44 cellular contexts compared by ENCODE assay signal in the genomic region with DNA sequence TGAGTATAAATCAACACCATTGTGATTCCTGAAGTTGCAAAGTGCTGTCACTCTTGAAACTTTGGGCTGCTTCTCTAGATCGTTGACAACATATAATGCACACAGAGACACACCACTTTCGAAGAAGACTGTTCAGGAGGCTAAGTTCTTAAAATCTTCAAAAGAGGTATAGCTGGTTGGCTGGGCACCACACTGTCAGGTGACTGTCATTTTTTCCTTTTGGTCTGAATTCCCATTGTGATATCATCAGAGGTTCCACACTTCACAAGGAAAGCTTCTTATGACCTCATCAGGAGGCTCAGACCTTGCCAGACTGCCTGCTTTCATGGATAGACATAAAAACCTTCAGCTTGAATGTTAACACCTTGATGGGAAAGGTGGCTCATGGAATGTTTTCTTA. TPM values are rescaled to one million over a fixed set of nuclear protein-coding genes. Genes with fewer than 3 reads are reported as not detected.
"Had no signal": no experiment of that assay in that cellular context is flagged by ENCODE, and none has a peak within 500 bp of the region (broad histone marks: within the 10 kb centered on the region; RNA-seq: fewer than 3 reads in every experiment).

A gene with protein sequence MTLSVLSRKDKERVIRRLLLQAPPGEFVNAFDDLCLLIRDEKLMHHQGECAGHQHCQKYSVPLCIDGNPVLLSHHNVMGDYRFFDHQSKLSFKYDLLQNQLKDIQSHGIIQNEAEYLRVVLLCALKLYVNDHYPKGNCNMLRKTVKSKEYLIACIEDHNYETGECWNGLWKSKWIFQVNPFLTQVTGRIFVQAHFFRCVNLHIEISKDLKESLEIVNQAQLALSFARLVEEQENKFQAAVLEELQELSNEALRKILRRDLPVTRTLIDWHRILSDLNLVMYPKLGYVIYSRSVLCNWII (plus strand): TSS at position 301 of the 400 bp plus-strand sequence. CDS start 150 bp downstream, outside the sequence.
A gene with protein sequence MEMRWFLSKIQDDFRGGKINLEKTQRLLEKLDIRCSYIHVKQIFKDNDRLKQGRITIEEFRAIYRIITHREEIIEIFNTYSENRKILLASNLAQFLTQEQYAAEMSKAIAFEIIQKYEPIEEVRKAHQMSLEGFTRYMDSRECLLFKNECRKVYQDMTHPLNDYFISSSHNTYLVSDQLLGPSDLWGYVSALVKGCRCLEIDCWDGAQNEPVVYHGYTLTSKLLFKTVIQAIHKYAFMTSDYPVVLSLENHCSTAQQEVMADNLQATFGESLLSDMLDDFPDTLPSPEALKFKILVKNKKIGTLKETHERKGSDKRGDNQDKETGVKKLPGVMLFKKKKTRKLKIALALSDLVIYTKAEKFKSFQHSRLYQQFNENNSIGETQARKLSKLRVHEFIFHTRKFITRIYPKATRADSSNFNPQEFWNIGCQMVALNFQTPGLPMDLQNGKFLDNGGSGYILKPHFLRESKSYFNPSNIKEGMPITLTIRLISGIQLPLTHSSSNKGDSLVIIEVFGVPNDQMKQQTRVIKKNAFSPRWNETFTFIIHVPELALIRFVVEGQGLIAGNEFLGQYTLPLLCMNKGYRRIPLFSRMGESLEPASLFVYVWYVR (minus strand): TSS at position 194 of the 400 bp plus-strand sequence. CDS start 641 bp downstream, outside the sequence.

- H3K36me3 Mint-ChIP-seq: activated naive CD4-positive, alpha-beta T cell treated with anti-CD3 and anti-CD28 coated beads, Interleukin-2, amount 10 ng/mL, durations not matched to agents 7 days and 5 days; activated naive CD4-positive, alpha-beta T cell treated with anti-CD3 and anti-CD28 coated beads, Interleukin-2, amount 50 U/mL, for 24 hours; activated naive CD4-positive, alpha-beta T cell treated with anti-CD3 and anti-CD28 coated beads, Interleukin-2, amount 50 U/mL, for 72 hours; activated naive CD8-positive, alpha-beta T cell; activated naive CD8-positive, alpha-beta T cell treated with anti-CD3 and anti-CD28 coated beads for 36 hours; activated naive CD8-positive, alpha-beta T cell treated with anti-CD3 and anti-CD28 coated beads, Interleukin-2, amount 10 ng/mL, durations not matched to agents 7 days and 5 days; brain had no signal

- DNase-seq: activated effector memory CD4-positive, alpha-beta T cell treated with anti-CD3 and anti-CD28 coated beads, Interleukin-2, amount 50 U/mL, for 16 hours; activated effector memory CD4-positive, alpha-beta T cell treated with Interleukin-2 at 50 U/mL for 16 hours; activated gamma-delta T cell; activated gamma-delta T cell treated with Interleukin-2 at 50 U/mL for 16 hours; activated naive CD4-positive, alpha-beta T cell; activated naive CD4-positive, alpha-beta T cell treated with anti-CD3 and anti-CD28 coated beads for 36 hours; activated naive CD4-positive, alpha-beta T cell treated with anti-CD3 and anti-CD28 coated beads, Interleukin-2, amount 10 ng/mL, durations not matched to agents 7 days and 5 days; activated naive CD4-positive, alpha-beta T cell treated with anti-CD3 and anti-CD28 coated beads, Interleukin-2, amount 50 U/mL, for 16 hours; activated naive CD4-positive, alpha-beta T cell treated with Interleukin-2 at 50 U/mL for 16 hours; activated naive CD8-positive, alpha-beta T cell treated with anti-CD3 and anti-CD28 coated beads for 36 hours; activated naive CD8-positive, alpha-beta T cell treated with anti-CD3 and anti-CD28 coated beads, Interleukin-2, amount 10 ng/mL, durations not matched to agents 7 days and 5 days; activated naive CD8-positive, alpha-beta T cell treated with anti-CD3 and anti-CD28 coated beads, Interleukin-2, amount 50 U/mL, for 24 hours; activated T-cell treated with anti-CD3 and anti-CD28 coated beads, Interleukin-2, amount 50 U/mL, for 1 hour; activated T-cell treated with anti-CD3 and anti-CD28 coated beads, Interleukin-2, amount 50 U/mL, for 24 hours; activated T-cell treated with anti-CD3 and anti-CD28 coated beads, Interleukin-2, amount 50 U/mL, for 4 hours; activated T-cell treated with anti-CD3 and anti-CD28 coated beads, Interleukin-2, amount 50 U/mL, for 48 hours; activated T-cell treated with anti-CD3 and anti-CD28 coated beads, Interleukin-2, amount 50 U/mL, for 72 hours; adrenal gland; amniotic stem cell; amygdala; anterior cingulate cortex; aorta; body of pancreas; brain microvascular endothelial cell; caudate nucleus; central memory CD4-positive, alpha-beta T cell; cerebellar nuclear complex had no signal

- H3K27ac ChIP-seq: adrenal gland, ascending aorta, body of pancreas, brain microvascular endothelial cell, breast epithelium, cardiac muscle cell had no signal

- FAIRE-seq: astrocyte, bronchial epithelial cell had no signal

- H3K4me1 ChIP-seq: ascending aorta, body of pancreas, breast epithelium had no signal

- H3K27me3 ChIP-seq: adrenal gland, ascending aorta, body of pancreas, brain microvascular endothelial cell, breast epithelium, cardiac muscle cell had no signal

- H3K27me3 Mint-ChIP-seq: activated naive CD4-positive, alpha-beta T cell treated with anti-CD3 and anti-CD28 coated beads, Interleukin-2, amount 10 ng/mL, durations not matched to agents 7 days and 5 days; activated naive CD4-positive, alpha-beta T cell treated with anti-CD3 and anti-CD28 coated beads, Interleukin-2, amount 50 U/mL, for 24 hours; activated naive CD8-positive, alpha-beta T cell; activated naive CD8-positive, alpha-beta T cell treated with anti-CD3 and anti-CD28 coated beads for 36 hours; activated naive CD8-positive, alpha-beta T cell treated with anti-CD3 and anti-CD28 coated beads, Interleukin-2, amount 10 ng/mL, durations not matched to agents 7 days and 5 days; activated naive CD8-positive, alpha-beta T cell treated with anti-CD3 and anti-CD28 coated beads, Interleukin-2, amount 50 U/mL, for 24 hours; activated T-cell treated with anti-CD3 and anti-CD28 coated beads, Interleukin-2, amount 50 U/mL, for 24 hours; activated T-helper 17 cell treated with anti-CD3 and anti-CD28 coated beads, Interleukin-2, amount 50 U/mL, for 72 hours; brain; central memory CD8-positive, alpha-beta T cell had no signal

- H3K4me3 Mint-ChIP-seq: activated naive CD4-positive, alpha-beta T cell treated with anti-CD3 and anti-CD28 coated beads for 36 hours; activated naive CD4-positive, alpha-beta T cell treated with anti-CD3 and anti-CD28 coated beads, Interleukin-2, amount 10 ng/mL, durations not matched to agents 7 days and 5 days; activated naive CD4-positive, alpha-beta T cell treated with anti-CD3 and anti-CD28 coated beads, Interleukin-2, amount 50 U/mL, for 24 hours; activated naive CD8-positive, alpha-beta T cell; activated naive CD8-positive, alpha-beta T cell treated with anti-CD3 and anti-CD28 coated beads for 36 hours; activated naive CD8-positive, alpha-beta T cell treated with anti-CD3 and anti-CD28 coated beads, Interleukin-2, amount 10 ng/mL, durations not matched to agents 7 days and 5 days; activated naive CD8-positive, alpha-beta T cell treated with anti-CD3 and anti-CD28 coated beads, Interleukin-2, amount 50 U/mL, for 24 hours; activated T-cell treated with anti-CD3 and anti-CD28 coated beads, Interleukin-2, amount 50 U/mL, for 24 hours; activated T-cell treated with anti-CD3 and anti-CD28 coated beads, Interleukin-2, amount 50 U/mL, for 4 hours; activated T-cell treated with anti-CD3 and anti-CD28 coated beads, Interleukin-2, amount 50 U/mL, for 72 hours; activated T-helper 1 cell treated with anti-CD3 and anti-CD28 coated beads, Interleukin-12 subunit alpha, Interleukin-12 subunit beta, Interleukin-2, Interleukin-4 antibody, amounts not matched to agents 30 ng/mL and 10 ng/mL and 1 ng/mL, durations not matched to agents 14 hours and 24 hours and 36 hours; activated T-helper 17 cell treated with anti-CD3 and anti-CD28 coated beads, Interleukin-2, amount 50 U/mL, for 72 hours; brain; central memory CD8-positive, alpha-beta T cell had no signal

- H3K27ac Mint-ChIP-seq: activated naive CD4-positive, alpha-beta T cell treated with anti-CD3 and anti-CD28 coated beads for 36 hours; activated naive CD4-positive, alpha-beta T cell treated with anti-CD3 and anti-CD28 coated beads, Interleukin-2, amount 10 ng/mL, durations not matched to agents 7 days and 5 days; activated naive CD4-positive, alpha-beta T cell treated with anti-CD3 and anti-CD28 coated beads, Interleukin-2, amount 50 U/mL, for 24 hours; activated naive CD4-positive, alpha-beta T cell treated with anti-CD3 and anti-CD28 coated beads, Interleukin-2, amount 50 U/mL, for 72 hours; activated naive CD8-positive, alpha-beta T cell; activated naive CD8-positive, alpha-beta T cell treated with anti-CD3 and anti-CD28 coated beads for 36 hours; activated naive CD8-positive, alpha-beta T cell treated with anti-CD3 and anti-CD28 coated beads, Interleukin-2, amount 10 ng/mL, durations not matched to agents 7 days and 5 days; activated naive CD8-positive, alpha-beta T cell treated with anti-CD3 and anti-CD28 coated beads, Interleukin-2, amount 50 U/mL, for 24 hours; activated T-cell treated with anti-CD3 and anti-CD28 coated beads, Interleukin-2, amount 50 U/mL, for 24 hours; activated T-cell treated with anti-CD3 and anti-CD28 coated beads, Interleukin-2, amount 50 U/mL, for 72 hours; activated T-helper 1 cell treated with anti-CD3 and anti-CD28 coated beads, Interleukin-12 subunit alpha, Interleukin-12 subunit beta, Interleukin-2, Interleukin-4 antibody, amounts not matched to agents 30 ng/mL and 10 ng/mL and 1 ng/mL, durations not matched to agents 14 hours and 24 hours and 36 hours; activated T-helper 17 cell treated with anti-CD3 and anti-CD28 coated beads, Interleukin-2, amount 50 U/mL, for 72 hours; activated T-helper 2 cell treated with anti-CD3 and anti-CD28 coated beads, Interferon-gamma antibody, Interleukin-2, Interleukin-4, amounts not matched to agents 10 μg/mL and 5 μg/mL and 100 μg/mL, durations not matched to agents 14 hours and 24 hours and 36 hours; brain had no signal

- H3K9me3 ChIP-seq: body of pancreas had no signal

- H3K9me3 Mint-ChIP-seq: activated T-helper 17 cell treated with anti-CD3 and anti-CD28 coated beads, Interleukin-2, amount 50 U/mL, for 72 hours had no signal

- H3K4me3 ChIP-seq: adrenal gland, ascending aorta, body of pancreas, breast epithelium, cardiac muscle cell had no signal

- H3K36me3 ChIP-seq: adrenal gland, ascending aorta, brain microvascular endothelial cell, breast epithelium, cardiac muscle cell had no signal

- H3K4me1 Mint-ChIP-seq: activated naive CD4-positive, alpha-beta T cell treated with anti-CD3 and anti-CD28 coated beads, Interleukin-2, amount 10 ng/mL, durations not matched to agents 7 days and 5 days; activated naive CD4-positive, alpha-beta T cell treated with anti-CD3 and anti-CD28 coated beads, Interleukin-2, amount 50 U/mL, for 24 hours; activated naive CD8-positive, alpha-beta T cell treated with anti-CD3 and anti-CD28 coated beads for 36 hours; activated naive CD8-positive, alpha-beta T cell treated with anti-CD3 and anti-CD28 coated beads, Interleukin-2, amount 10 ng/mL, durations not matched to agents 7 days and 5 days; activated naive CD8-positive, alpha-beta T cell treated with anti-CD3 and anti-CD28 coated beads, Interleukin-2, amount 50 U/mL, for 24 hours; activated T-helper 17 cell treated with anti-CD3 and anti-CD28 coated beads, Interleukin-2, amount 50 U/mL, for 72 hours; brain; central memory CD8-positive, alpha-beta T cell had no signal

- ATAC-seq: activated naive CD4-positive, alpha-beta T cell treated with anti-CD3 and anti-CD28 coated beads, Interleukin-2, amount 50 U/mL, for 72 hours; activated naive CD8-positive, alpha-beta T cell treated with anti-CD3 and anti-CD28 coated beads, Interleukin-2, amount 50 U/mL, for 24 hours; activated T-cell treated with anti-CD3 and anti-CD28 coated beads, Interleukin-2, amount 50 U/mL, for 4 hours; activated T-cell treated with anti-CD3 and anti-CD28 coated beads, Interleukin-2, amount 50 U/mL, for 72 hours; activated T-helper 17 cell treated with anti-CD3 and anti-CD28 coated beads, Interleukin-2, amount 50 U/mL, for 72 hours; body of pancreas had no signal

RNA-seq across cellular contexts. Expression of the first gene that starts in this region (rescaled TPM):
- total RNA-seq: activated naive CD4-positive, alpha-beta T cell treated with anti-CD3 and anti-CD28 coated beads for 36 hours; activated naive CD4-positive, alpha-beta T cell treated with anti-CD3 and anti-CD28 coated beads, Interleukin-2, amount 50 U/mL, for 72 hours; activated naive CD8-positive, alpha-beta T cell treated with anti-CD3 and anti-CD28 coated beads for 36 hours; activated naive CD8-positive, alpha-beta T cell treated with anti-CD3 and anti-CD28 coated beads, Interleukin-2, amount 10 ng/mL, durations not matched to agents 7 days and 5 days; activated T-cell treated with anti-CD3 and anti-CD28 coated beads, Interleukin-2, amount 50 U/mL, for 4 hours; activated T-cell treated with anti-CD3 and anti-CD28 coated beads, Interleukin-2, amount 50 U/mL, for 72 hours; activated T-helper 1 cell treated with anti-CD3 and anti-CD28 coated beads, Interleukin-12 subunit alpha, Interleukin-12 subunit beta, Interleukin-2, Interleukin-4 antibody, amounts not matched to agents 30 ng/mL and 10 ng/mL and 1 ng/mL, durations not matched to agents 14 hours and 24 hours and 36 hours; activated T-helper 17 cell treated with anti-CD3 and anti-CD28 coated beads, Interleukin-2, amount 50 U/mL, for 72 hours; activated T-helper 2 cell treated with anti-CD3 and anti-CD28 coated beads, Interferon-gamma antibody, Interleukin-2, Interleukin-4, amounts not matched to agents 10 μg/mL and 5 μg/mL and 100 μg/mL, durations not matched to agents 14 hours and 24 hours and 36 hours; adrenal gland; aorta; ascending aorta; astrocyte; body of pancreas; bronchial epithelial cell; cardiac muscle cell; cardiac septum; cerebellum; chondrocyte had no signal
- polyA plus RNA-seq: adipose tissue, aorta, cardiac muscle cell had no signal

RNA-seq across cellular contexts. Expression of the second gene that starts in this region (rescaled TPM):
- total RNA-seq: activated naive CD4-positive, alpha-beta T cell treated with anti-CD3 and anti-CD28 coated beads for 36 hours; activated naive CD4-positive, alpha-beta T cell treated with anti-CD3 and anti-CD28 coated beads, Interleukin-2, amount 50 U/mL, for 72 hours; activated naive CD8-positive, alpha-beta T cell treated with anti-CD3 and anti-CD28 coated beads for 36 hours; activated naive CD8-positive, alpha-beta T cell treated with anti-CD3 and anti-CD28 coated beads, Interleukin-2, amount 10 ng/mL, durations not matched to agents 7 days and 5 days; activated T-cell treated with anti-CD3 and anti-CD28 coated beads, Interleukin-2, amount 50 U/mL, for 4 hours; activated T-cell treated with anti-CD3 and anti-CD28 coated beads, Interleukin-2, amount 50 U/mL, for 72 hours; activated T-helper 1 cell treated with anti-CD3 and anti-CD28 coated beads, Interleukin-12 subunit alpha, Interleukin-12 subunit beta, Interleukin-2, Interleukin-4 antibody, amounts not matched to agents 30 ng/mL and 10 ng/mL and 1 ng/mL, durations not matched to agents 14 hours and 24 hours and 36 hours; activated T-helper 17 cell treated with anti-CD3 and anti-CD28 coated beads, Interleukin-2, amount 50 U/mL, for 72 hours; activated T-helper 2 cell treated with anti-CD3 and anti-CD28 coated beads, Interferon-gamma antibody, Interleukin-2, Interleukin-4, amounts not matched to agents 10 μg/mL and 5 μg/mL and 100 μg/mL, durations not matched to agents 14 hours and 24 hours and 36 hours; adrenal gland; ascending aorta; astrocyte; body of pancreas; breast epithelium; bronchial epithelial cell; cardiac muscle cell; cardiac septum; chondrocyte had no signal
- polyA plus RNA-seq: adipose tissue, adrenal gland, aorta, cardiac muscle cell had no signal
